In the genomic region with DNA sequence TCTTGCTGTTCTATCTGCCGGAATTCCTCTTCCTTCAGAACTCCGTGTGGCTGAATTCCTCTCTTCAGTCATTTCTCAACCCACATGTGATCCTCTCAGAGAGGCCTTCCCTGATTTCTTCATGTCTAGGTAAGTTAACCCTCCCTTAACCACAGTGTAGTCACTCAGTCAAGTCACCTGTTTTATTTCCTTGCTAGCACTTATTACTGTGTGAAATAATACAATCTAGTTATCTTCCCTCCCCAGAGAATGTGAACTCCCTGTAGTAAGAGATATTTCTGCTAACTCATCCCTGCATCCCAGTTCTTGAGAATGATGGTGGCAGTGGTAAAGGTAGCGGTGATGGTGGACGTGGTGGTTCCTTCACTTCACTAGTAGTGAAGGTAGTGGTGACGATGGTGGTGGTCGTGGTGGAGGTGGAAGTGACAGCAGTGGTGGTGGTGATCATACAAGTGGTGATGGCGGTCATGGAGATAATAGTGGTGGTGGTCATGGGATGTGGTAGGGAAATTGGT, we compare ENCODE assay signal across 16 cellular contexts. TPM values are rescaled to one million over a fixed set of nuclear protein-coding genes. Genes with fewer than 3 reads are reported as not detected.
DNase-seq lines count a peak whose midpoint lies in the region; ATAC-seq, FAIRE-seq and TF ChIP-seq lines count a peak whose summit lies in the region.
"Had no signal": no experiment of that assay in that cellular context is flagged by ENCODE, and none has a peak within 500 bp of the region (broad histone marks: within the 10 kb centered on the region; RNA-seq: fewer than 3 reads in every experiment).

No MANE protein-coding gene starts in this region.

- no peaks in the 10 kb centered on the region for H3K4me1 ChIP-seq in astrocyte (ENCODE audit: insufficient read depth, low read length)

- H3K4me3 ChIP-seq in astrocyte (ENCODE audit: insufficient read depth, low read depth, low read length) = no peak overlapping the region

- TF ChIP-seq CTCF in astrocyte (IDR thresholded peaks at IDR 0.05; ENCODE audit: insufficient read depth, low read depth, low read length) (no peak), osteocyte (IDR thresholded peaks at IDR 0.05) (no peak)

- no peak overlapping the region for H2AFZ ChIP-seq in astrocyte (ENCODE audit: low read depth, low read length)

- DNase-seq in astrocyte (ENCODE audit: low read depth) (no peak), kidney tubule cell (ENCODE audit: low spot score) (peak; percentile 32), osteocyte (ENCODE audit: extremely low spot score, unreplicated experiment) (no peak), NCI-H2081 (lab: John Stamatoyannopoulos, UW) (no peak), SIG-M5 (lab: John Stamatoyannopoulos, UW) (no peak)
- DNase-seq: C1 segment of cervical spinal cord; Calu3; CD4-positive, alpha-beta T cell; DMS 273 treated with DMSO at 0.1 percent for 48 hours; GOT3; H9 had no signal

- no peaks in the 10 kb centered on the region for H3K79me2 ChIP-seq in astrocyte (ENCODE audit: insufficient read depth, low read length)

- no peaks in the 10 kb centered on the region for H3K36me3 ChIP-seq in astrocyte (ENCODE audit: insufficient read depth, low read length)

- H3K4me3 Mint-ChIP-seq in astrocyte (ENCODE audit: unreplicated experiment) = no peak overlapping the region
- H3K4me3 Mint-ChIP-seq in osteocyte (ENCODE audit: unreplicated experiment) = no peak overlapping the region
- H3K4me3 Mint-ChIP-seq: B cell; CD4-positive, alpha-beta T cell; H9 had no signal

- H3K4me2 ChIP-seq in astrocyte (ENCODE audit: low read length) = no peak overlapping the region

- no peaks in the 10 kb centered on the region for H3K27me3 ChIP-seq in astrocyte (ENCODE audit: insufficient read depth, low read length)

- H3K9me3 Mint-ChIP-seq in astrocyte (ENCODE audit: unreplicated experiment) (no peaks in the 10 kb centered on the region), osteocyte (ENCODE audit: unreplicated experiment) (no peaks in the 10 kb centered on the region)
- H3K9me3 Mint-ChIP-seq: CD4-positive, alpha-beta T cell; H9 had no signal

- H3K27me3 Mint-ChIP-seq in astrocyte (ENCODE audit: low read depth, unreplicated experiment) (no peaks in the 10 kb centered on the region), osteocyte (ENCODE audit: unreplicated experiment) (no peaks in the 10 kb centered on the region)

- no peak overlapping the region for H3K9ac ChIP-seq in astrocyte (ENCODE audit: low read length)

- H4K20me1 ChIP-seq in astrocyte (ENCODE audit: insufficient read depth, low read length) = no peaks in the 10 kb centered on the region

- no peaks in the 10 kb centered on the region for H3K36me3 Mint-ChIP-seq in astrocyte (ENCODE audit: low read depth, unreplicated experiment)
- H3K36me3 Mint-ChIP-seq in osteocyte (ENCODE audit: unreplicated experiment) = no peaks in the 10 kb centered on the region

- no peak for ATAC-seq in HG03342 (IDR thresholded peaks at IDR 0.05; ENCODE audit: unreplicated experiment)
- ATAC-seq in GM18502 (IDR thresholded peaks at IDR 0.05; ENCODE audit: poor library complexity, unreplicated experiment) = no peak

- no peak for FAIRE-seq in astrocyte (lab: Jason Lieb, UNC)
- FAIRE-seq: A204.1, GM18507 had no signal

- H3K27ac ChIP-seq in astrocyte (ENCODE audit: low read depth, low read length) = no peak overlapping the region

- H3K4me1 Mint-ChIP-seq in astrocyte (ENCODE audit: low read depth, unreplicated experiment) = peaks cover 15% of the 10 kb centered on the region
- no peaks in the 10 kb centered on the region for H3K4me1 Mint-ChIP-seq in osteocyte (ENCODE audit: unreplicated experiment)
- H3K4me1 Mint-ChIP-seq: B cell, H9 had no signal

- H3K27ac Mint-ChIP-seq in astrocyte (ENCODE audit: unreplicated experiment) (peak overlapping the region; percentile 35), osteocyte (ENCODE audit: unreplicated experiment) (peak overlapping the region; percentile 6)
- H3K27ac Mint-ChIP-seq: B cell; CD4-positive, alpha-beta T cell; H9 had no signal

- no peaks in the 10 kb centered on the region for H3K9me3 ChIP-seq in astrocyte (ENCODE audit: insufficient read depth, low read depth, low read length)

RNA-seq across cellular contexts. Expression of gene COL6A5, which starts 33.3 kb away (rescaled TPM):
- total RNA-seq in astrocyte = 0.02 and 0.05 TPM in 2 replicates
- not detected in 2 replicates for total RNA-seq in osteocyte
- total RNA-seq: B cell; Calu3; CD4-positive, alpha-beta T cell had no signal
